8 cellular contexts compared by ENCODE assay signal in the genomic region with DNA sequence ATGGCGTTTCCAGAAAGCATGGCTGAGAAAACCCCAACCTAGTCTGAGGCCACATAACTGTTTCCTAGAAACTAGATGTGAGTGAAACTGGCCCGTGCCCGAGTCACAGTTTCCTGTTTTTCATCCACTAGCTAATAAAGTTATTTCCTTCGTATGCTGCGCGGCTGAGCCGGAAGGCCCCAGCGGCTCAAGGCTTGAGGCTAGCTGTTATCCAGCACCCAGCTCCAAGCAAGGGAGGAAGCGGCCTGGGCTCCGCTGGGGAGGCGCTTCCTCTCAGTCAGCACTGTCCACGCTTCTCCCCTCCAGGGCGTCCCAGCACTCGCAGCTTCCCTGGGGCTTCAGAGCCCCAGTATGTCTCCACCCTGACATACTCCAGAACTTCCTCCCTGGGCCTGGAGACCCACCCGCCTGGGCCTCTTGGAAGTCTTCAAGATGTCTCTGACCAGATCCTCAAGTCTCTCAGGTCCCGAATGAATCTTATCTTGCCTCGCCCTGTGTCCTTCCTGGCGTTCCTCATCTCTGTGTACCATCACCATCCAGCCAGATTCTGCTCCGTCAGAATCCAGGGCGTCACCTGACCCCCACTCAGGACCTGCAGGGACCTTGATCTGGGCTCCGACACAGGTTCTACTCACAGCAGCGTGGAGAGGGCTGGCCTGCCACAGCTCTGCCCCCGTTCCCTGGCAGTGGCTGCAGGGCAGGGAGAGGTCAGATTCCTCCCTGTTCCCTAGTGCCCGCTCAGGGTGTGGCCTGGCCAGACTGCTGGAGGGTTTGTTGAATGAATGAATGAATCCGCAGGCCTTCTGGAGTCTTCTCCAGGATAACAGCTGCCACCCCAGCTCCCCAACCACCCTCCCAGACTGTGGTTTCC.
A peak's percentile ranks its signal among the peaks of the same experiment; 100 is the strongest.
DNase-seq lines count a peak whose midpoint lies in the region.

No MANE protein-coding gene starts in this region.

- peak overlapping the region; percentile 41 for H3K4me3 Mint-ChIP-seq in activated CD4-positive, alpha-beta T cell treated with anti-CD3 and anti-CD28 coated beads, Interleukin-2, amount 10 ng/mL, durations not matched to agents 24 days and 14 days

- peaks cover 10% of the 10 kb centered on the region for H3K9me3 Mint-ChIP-seq in activated CD4-positive, alpha-beta T cell treated with anti-CD3 and anti-CD28 coated beads, Interleukin-2, amount 10 ng/mL, durations not matched to agents 24 days and 14 days

- H3K27ac Mint-ChIP-seq in activated CD4-positive, alpha-beta T cell treated with anti-CD3 and anti-CD28 coated beads, Interleukin-2, amount 10 ng/mL, durations not matched to agents 24 days and 14 days: peak overlapping the region; percentile 94

- peak overlapping the region in 20 of 21 experiments; percentile 1 to 87 (median 46) for H3K27ac ChIP-seq in skin epidermis

- H3K36me3 Mint-ChIP-seq in activated CD4-positive, alpha-beta T cell treated with anti-CD3 and anti-CD28 coated beads, Interleukin-2, amount 10 ng/mL, durations not matched to agents 24 days and 14 days (ENCODE audit: low read depth): peaks cover 6% of the 10 kb centered on the region

- H3K27me3 Mint-ChIP-seq in activated CD4-positive, alpha-beta T cell treated with anti-CD3 and anti-CD28 coated beads, Interleukin-2, amount 10 ng/mL, durations not matched to agents 24 days and 14 days: peaks cover 2% of the 10 kb centered on the region

- DNase-seq in ELF-1 (ENCODE audit: low read depth, low spot score) (peak; percentile 81), germinal center (ENCODE audit: low spot score) (peak; percentile 54), NCI-H2227 (lab: John Stamatoyannopoulos, UW; ENCODE audit: unreplicated experiment) (no peak), NCI-H2171 (lab: John Stamatoyannopoulos, UW) (no peak), middle frontal gyrus (ENCODE audit: extremely low spot score, low spot score) (no peak), NCI-H1436 (lab: John Stamatoyannopoulos, UW) (no peak)
- DNase-seq in activated CD4-positive, alpha-beta T cell treated with anti-CD3 and anti-CD28 coated beads, Interleukin-2, amount 10 ng/mL, durations not matched to agents 24 days and 14 days: peak; percentile 85

- peaks cover 53% of the 10 kb centered on the region for H3K4me1 Mint-ChIP-seq in activated CD4-positive, alpha-beta T cell treated with anti-CD3 and anti-CD28 coated beads, Interleukin-2, amount 10 ng/mL, durations not matched to agents 24 days and 14 days

- intact Hi-C loops in activated CD4-positive, alpha-beta T cell treated with anti-CD3 and anti-CD28 coated beads, Interleukin-2, amount 10 ng/mL, durations not matched to agents 24 days and 14 days (cut with micrococcal nuclease): loop anchor here (2.0 kb wide), 2 partner anchors 28 to 38 kb away; no protein-coding TSS in a partner anchor

- no peak overlapping the region for H3K4me3 ChIP-seq in skin epidermis

Comparison
In these comparisons a context has a peak if more than half of its experiments do, and no peak if none do; other contexts are left out.
1. DNase-seq: peak in ELF-1 (single experiment), activated CD4-positive, alpha-beta T cell treated with anti-CD3 and anti-CD28 coated beads, Interleukin-2, amount 10 ng/mL, durations not matched to agents 24 days and 14 days (single experiment) and germinal center (single experiment); none in NCI-H2227 (single experiment), NCI-H2171 (single experiment), middle frontal gyrus (single experiment) and NCI-H1436 (single experiment).